In genomic region chr19:2782936-2783780, GRCh38 we compare ENCODE assay signal across 1 cellular context.
TF ChIP-seq lines count a peak whose summit lies in the region.

A gene with protein sequence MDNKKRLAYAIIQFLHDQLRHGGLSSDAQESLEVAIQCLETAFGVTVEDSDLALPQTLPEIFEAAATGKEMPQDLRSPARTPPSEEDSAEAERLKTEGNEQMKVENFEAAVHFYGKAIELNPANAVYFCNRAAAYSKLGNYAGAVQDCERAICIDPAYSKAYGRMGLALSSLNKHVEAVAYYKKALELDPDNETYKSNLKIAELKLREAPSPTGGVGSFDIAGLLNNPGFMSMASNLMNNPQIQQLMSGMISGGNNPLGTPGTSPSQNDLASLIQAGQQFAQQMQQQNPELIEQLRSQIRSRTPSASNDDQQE (minus strand): TSS chr19:2783273. CDS start chr19:2769068, 14,205 bp downstream.

TF ChIP-seq in WTC11, 78 proteins besides CTCF, POLR2A, EP300 and RAD21 (continued from another document and continues in another):
- TF ChIP-seq JUN (CRISPR knock-in tag; IDR thresholded peaks at IDR 0.05) = 0 out of 2 replicates have a peak, but pooled peaks have one; percentile 34
- TF ChIP-seq, protein P1, sequence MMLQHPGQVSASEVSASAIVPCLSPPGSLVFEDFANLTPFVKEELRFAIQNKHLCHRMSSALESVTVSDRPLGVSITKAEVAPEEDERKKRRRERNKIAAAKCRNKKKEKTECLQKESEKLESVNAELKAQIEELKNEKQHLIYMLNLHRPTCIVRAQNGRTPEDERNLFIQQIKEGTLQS (CRISPR knock-in tag; conservative IDR thresholded peaks at IDR 0.05) = peak; percentile 75; the same call in 1 of the 2 replicates
- peak; percentile 92 for TF ChIP-seq GABPB1 (CRISPR knock-in tag; IDR thresholded peaks at IDR 0.05)
- TF ChIP-seq E2F5 (CRISPR knock-in tag; IDR thresholded peaks at IDR 0.05) = peak; percentile 75; the same call in 1 of the 2 replicates
- TF ChIP-seq FOXP4 (CRISPR knock-in tag; IDR thresholded peaks at IDR 0.05) = peak; percentile 85
- TF ChIP-seq ZNF532 (CRISPR knock-in tag; IDR thresholded peaks at IDR 0.05; ENCODE audit: borderline replicate concordance) = no peak
- TF ChIP-seq, protein P2, sequence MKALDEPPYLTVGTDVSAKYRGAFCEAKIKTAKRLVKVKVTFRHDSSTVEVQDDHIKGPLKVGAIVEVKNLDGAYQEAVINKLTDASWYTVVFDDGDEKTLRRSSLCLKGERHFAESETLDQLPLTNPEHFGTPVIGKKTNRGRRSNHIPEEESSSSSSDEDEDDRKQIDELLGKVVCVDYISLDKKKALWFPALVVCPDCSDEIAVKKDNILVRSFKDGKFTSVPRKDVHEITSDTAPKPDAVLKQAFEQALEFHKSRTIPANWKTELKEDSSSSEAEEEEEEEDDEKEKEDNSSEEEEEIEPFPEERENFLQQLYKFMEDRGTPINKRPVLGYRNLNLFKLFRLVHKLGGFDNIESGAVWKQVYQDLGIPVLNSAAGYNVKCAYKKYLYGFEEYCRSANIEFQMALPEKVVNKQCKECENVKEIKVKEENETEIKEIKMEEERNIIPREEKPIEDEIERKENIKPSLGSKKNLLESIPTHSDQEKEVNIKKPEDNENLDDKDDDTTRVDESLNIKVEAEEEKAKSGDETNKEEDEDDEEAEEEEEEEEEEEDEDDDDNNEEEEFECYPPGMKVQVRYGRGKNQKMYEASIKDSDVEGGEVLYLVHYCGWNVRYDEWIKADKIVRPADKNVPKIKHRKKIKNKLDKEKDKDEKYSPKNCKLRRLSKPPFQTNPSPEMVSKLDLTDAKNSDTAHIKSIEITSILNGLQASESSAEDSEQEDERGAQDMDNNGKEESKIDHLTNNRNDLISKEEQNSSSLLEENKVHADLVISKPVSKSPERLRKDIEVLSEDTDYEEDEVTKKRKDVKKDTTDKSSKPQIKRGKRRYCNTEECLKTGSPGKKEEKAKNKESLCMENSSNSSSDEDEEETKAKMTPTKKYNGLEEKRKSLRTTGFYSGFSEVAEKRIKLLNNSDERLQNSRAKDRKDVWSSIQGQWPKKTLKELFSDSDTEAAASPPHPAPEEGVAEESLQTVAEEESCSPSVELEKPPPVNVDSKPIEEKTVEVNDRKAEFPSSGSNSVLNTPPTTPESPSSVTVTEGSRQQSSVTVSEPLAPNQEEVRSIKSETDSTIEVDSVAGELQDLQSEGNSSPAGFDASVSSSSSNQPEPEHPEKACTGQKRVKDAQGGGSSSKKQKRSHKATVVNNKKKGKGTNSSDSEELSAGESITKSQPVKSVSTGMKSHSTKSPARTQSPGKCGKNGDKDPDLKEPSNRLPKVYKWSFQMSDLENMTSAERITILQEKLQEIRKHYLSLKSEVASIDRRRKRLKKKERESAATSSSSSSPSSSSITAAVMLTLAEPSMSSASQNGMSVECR (CRISPR knock-in tag; IDR thresholded peaks at IDR 0.05; ENCODE audit: borderline replicate concordance) = peak; percentile 96
- no peak for TF ChIP-seq TCF7 (CRISPR knock-in tag; IDR thresholded peaks at IDR 0.05; ENCODE audit: low read depth)
- TF ChIP-seq SP1 (CRISPR knock-in tag; conservative IDR thresholded peaks at IDR 0.05) = peak; percentile 93
- peak; percentile 75 for TF ChIP-seq TEAD4 (CRISPR knock-in tag; IDR thresholded peaks at IDR 0.05)
- peak; percentile 97 for TF ChIP-seq ETV6 (CRISPR knock-in tag; IDR thresholded peaks at IDR 0.05)
- peak; percentile 68 for TF ChIP-seq ESRRA (CRISPR knock-in tag; IDR thresholded peaks at IDR 0.05; ENCODE audit: borderline replicate concordance)
- TF ChIP-seq ZNF263 (CRISPR knock-in tag; IDR thresholded peaks at IDR 0.05; ENCODE audit: low read depth) = no peak
- TF ChIP-seq ZNF121 (CRISPR knock-in tag; IDR thresholded peaks at IDR 0.05) = no peak
- TF ChIP-seq NR2C2 (CRISPR knock-in tag; IDR thresholded peaks at IDR 0.05) = peak; percentile 47; the same call in 1 of the 2 replicates
- peak; percentile 72 for TF ChIP-seq CREB1 (CRISPR knock-in tag; IDR thresholded peaks at IDR 0.05)
- TF ChIP-seq, protein P3, sequence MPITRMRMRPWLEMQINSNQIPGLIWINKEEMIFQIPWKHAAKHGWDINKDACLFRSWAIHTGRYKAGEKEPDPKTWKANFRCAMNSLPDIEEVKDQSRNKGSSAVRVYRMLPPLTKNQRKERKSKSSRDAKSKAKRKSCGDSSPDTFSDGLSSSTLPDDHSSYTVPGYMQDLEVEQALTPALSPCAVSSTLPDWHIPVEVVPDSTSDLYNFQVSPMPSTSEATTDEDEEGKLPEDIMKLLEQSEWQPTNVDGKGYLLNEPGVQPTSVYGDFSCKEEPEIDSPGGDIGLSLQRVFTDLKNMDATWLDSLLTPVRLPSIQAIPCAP (CRISPR knock-in tag; IDR thresholded peaks at IDR 0.05) = peak; percentile 85; the same call in 1 of the 2 replicates
- TF ChIP-seq, protein P4, sequence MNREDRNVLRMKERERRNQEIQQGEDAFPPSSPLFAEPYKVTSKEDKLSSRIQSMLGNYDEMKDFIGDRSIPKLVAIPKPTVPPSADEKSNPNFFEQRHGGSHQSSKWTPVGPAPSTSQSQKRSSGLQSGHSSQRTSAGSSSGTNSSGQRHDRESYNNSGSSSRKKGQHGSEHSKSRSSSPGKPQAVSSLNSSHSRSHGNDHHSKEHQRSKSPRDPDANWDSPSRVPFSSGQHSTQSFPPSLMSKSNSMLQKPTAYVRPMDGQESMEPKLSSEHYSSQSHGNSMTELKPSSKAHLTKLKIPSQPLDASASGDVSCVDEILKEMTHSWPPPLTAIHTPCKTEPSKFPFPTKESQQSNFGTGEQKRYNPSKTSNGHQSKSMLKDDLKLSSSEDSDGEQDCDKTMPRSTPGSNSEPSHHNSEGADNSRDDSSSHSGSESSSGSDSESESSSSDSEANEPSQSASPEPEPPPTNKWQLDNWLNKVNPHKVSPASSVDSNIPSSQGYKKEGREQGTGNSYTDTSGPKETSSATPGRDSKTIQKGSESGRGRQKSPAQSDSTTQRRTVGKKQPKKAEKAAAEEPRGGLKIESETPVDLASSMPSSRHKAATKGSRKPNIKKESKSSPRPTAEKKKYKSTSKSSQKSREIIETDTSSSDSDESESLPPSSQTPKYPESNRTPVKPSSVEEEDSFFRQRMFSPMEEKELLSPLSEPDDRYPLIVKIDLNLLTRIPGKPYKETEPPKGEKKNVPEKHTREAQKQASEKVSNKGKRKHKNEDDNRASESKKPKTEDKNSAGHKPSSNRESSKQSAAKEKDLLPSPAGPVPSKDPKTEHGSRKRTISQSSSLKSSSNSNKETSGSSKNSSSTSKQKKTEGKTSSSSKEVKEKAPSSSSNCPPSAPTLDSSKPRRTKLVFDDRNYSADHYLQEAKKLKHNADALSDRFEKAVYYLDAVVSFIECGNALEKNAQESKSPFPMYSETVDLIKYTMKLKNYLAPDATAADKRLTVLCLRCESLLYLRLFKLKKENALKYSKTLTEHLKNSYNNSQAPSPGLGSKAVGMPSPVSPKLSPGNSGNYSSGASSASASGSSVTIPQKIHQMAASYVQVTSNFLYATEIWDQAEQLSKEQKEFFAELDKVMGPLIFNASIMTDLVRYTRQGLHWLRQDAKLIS (CRISPR knock-in tag; IDR thresholded peaks at IDR 0.05; ENCODE audit: borderline replicate concordance) = no peak
- TF ChIP-seq, protein P5, sequence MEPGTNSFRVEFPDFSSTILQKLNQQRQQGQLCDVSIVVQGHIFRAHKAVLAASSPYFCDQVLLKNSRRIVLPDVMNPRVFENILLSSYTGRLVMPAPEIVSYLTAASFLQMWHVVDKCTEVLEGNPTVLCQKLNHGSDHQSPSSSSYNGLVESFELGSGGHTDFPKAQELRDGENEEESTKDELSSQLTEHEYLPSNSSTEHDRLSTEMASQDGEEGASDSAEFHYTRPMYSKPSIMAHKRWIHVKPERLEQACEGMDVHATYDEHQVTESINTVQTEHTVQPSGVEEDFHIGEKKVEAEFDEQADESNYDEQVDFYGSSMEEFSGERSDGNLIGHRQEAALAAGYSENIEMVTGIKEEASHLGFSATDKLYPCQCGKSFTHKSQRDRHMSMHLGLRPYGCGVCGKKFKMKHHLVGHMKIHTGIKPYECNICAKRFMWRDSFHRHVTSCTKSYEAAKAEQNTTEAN (CRISPR knock-in tag; IDR thresholded peaks at IDR 0.05) = peak; percentile 70; the same call in 1 of the 2 replicates
- TF ChIP-seq ZNF232 (CRISPR knock-in tag; IDR thresholded peaks at IDR 0.05) = peak; percentile 91; the same call in 1 of the 2 replicates
- peak; percentile 69 for TF ChIP-seq SMAD3 (CRISPR knock-in tag; IDR thresholded peaks at IDR 0.05; ENCODE audit: borderline replicate concordance)
- TF ChIP-seq MLX (CRISPR knock-in tag; IDR thresholded peaks at IDR 0.05) = no peak
- TF ChIP-seq, protein P6, sequence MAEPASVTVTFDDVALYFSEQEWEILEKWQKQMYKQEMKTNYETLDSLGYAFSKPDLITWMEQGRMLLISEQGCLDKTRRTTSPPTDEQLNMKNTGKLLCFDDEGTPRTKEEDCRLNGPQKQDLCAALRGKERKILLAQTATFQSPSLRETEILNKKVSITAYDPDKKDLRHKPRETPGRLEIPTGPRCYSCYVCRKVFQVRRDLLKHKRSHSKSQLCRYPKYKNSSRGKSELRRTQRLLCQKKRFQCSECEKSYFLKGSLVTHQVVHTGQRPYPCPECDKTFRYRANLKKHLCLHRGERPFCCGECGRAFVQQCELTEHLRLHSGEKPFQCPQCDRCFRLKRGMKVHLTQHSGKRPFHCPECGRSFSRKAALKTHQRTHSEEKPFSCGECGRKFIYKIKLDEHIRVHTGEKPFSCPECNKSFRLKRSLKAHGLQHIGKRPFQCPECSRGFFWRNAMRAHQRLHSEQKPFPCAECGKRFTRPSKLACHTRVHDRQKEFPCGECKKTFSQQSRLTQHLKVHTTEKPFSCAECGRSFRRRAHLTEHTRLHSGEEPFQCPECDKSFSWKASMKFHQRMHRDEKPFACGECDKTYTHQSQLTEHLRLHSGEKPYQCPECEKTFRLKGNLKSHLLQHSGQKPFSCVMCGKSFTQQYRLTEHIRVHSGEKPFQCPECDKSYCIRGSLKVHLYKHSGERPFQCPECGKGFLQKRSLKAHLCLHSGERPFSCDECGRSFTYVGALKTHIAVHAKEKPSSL (CRISPR knock-in tag; conservative IDR thresholded peaks at IDR 0.05) = no peak
- TF ChIP-seq FOXK1 (CRISPR knock-in tag; IDR thresholded peaks at IDR 0.05) = peak; percentile 94
- peak; percentile 78 for TF ChIP-seq SMAD4 (CRISPR knock-in tag; IDR thresholded peaks at IDR 0.05)
- TF ChIP-seq MYBL2 (CRISPR knock-in tag; IDR thresholded peaks at IDR 0.05) = peak; percentile 83; the same call in 1 of the 2 replicates
- no peak for TF ChIP-seq NFATC4 (CRISPR knock-in tag; IDR thresholded peaks at IDR 0.05)
- no peak; the same call in 1 of the 2 replicates for TF ChIP-seq ATF1 (CRISPR knock-in tag; IDR thresholded peaks at IDR 0.05)
- TF ChIP-seq NFE2L1 (CRISPR knock-in tag; IDR thresholded peaks at IDR 0.05) = peak; percentile 87; the same call in 1 of the 2 replicates
- TF ChIP-seq, protein P7, sequence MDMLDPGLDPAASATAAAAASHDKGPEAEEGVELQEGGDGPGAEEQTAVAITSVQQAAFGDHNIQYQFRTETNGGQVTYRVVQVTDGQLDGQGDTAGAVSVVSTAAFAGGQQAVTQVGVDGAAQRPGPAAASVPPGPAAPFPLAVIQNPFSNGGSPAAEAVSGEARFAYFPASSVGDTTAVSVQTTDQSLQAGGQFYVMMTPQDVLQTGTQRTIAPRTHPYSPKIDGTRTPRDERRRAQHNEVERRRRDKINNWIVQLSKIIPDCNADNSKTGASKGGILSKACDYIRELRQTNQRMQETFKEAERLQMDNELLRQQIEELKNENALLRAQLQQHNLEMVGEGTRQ (CRISPR knock-in tag; IDR thresholded peaks at IDR 0.05) = peak; percentile 99
- 0 out of 2 replicates have a peak, but pooled peaks have one; percentile 72 for TF ChIP-seq TP53 (CRISPR knock-in tag; IDR thresholded peaks at IDR 0.05)
